Comparison of ENCODE assay signal across 14 cellular contexts in the genomic region with DNA sequence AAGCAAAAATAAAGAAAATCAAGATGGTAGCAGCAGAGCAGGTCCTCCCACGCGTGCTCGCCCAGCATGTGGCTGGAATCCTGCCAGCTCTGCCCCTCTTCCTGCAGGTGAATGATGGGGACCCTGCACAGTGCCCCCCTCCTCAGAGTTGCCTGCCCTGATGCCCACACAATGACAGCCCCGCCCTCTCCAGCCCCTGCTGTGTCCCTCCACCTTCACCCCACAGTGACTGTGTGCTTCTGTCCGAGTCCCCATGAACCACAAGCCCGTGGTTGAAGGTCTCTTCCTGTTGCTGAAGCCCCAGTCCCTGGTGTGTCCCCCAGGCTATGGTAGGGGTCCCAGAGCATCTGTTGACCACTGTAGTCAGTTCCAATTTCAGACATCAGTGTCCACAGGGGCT.
DNase-seq lines count a peak whose midpoint lies in the region; ATAC-seq, FAIRE-seq and TF ChIP-seq lines count a peak whose summit lies in the region.
"Had no signal": no experiment of that assay in that cellular context is flagged by ENCODE, and none has a peak within 500 bp of the region (broad histone marks: within the 10 kb centered on the region; RNA-seq: fewer than 3 reads in every experiment).

No MANE protein-coding gene starts in this region.

- H3K9me1 ChIP-seq in K562 (ENCODE audit: control insufficient read depth, insufficient read depth, low read length), result no peaks in the 10 kb centered on the region

- peaks cover 6 to 42% of the 10 kb centered on the region in 2 experiments; a peak in 4 of 5 replicates for H3K27me3 ChIP-seq in K562 (ENCODE audit: control insufficient read depth in 2 of 2, insufficient read depth in 2 of 2, low read length in 2 of 2)
- peaks cover 10% of the 10 kb centered on the region for H3K27me3 ChIP-seq in transverse colon
- H3K27me3 ChIP-seq in SK-N-SH (ENCODE audit: insufficient read depth), result no peaks in the 10 kb centered on the region

- no peak for FAIRE-seq in K562 (lab: Jason Lieb, UNC)

- in situ Hi-C loops in K562 (cut with MboI) (no loop called here), transverse colon (cut with MboI; ENCODE audit: low pct_ligation_motif_present in 1 of 4, low pct_unique_long_range_greater_than_20kb in 1 of 4, low sequenced_read_pairs in 3 of 4) (loop anchor here (25.0 kb wide), 1 partner anchor 281 kb away; no protein-coding TSS in a partner anchor)

- TF ChIP-seq POLR2A in K562 (conservative IDR thresholded peaks at IDR 0.05), result no peak
- no peak for TF ChIP-seq POLR2A in transverse colon (IDR thresholded peaks at IDR 0.05)

- H3K9ac ChIP-seq in K562 (ENCODE audit: insufficient read depth in 1 of 2, low read depth in 2 of 2, low read length in 2 of 2) (no peak overlapping the region), SK-N-SH (no peak overlapping the region)

- H3K27ac Mint-ChIP-seq in activated naive CD8-positive, alpha-beta T cell treated with anti-CD3 and anti-CD28 coated beads, Interleukin-2, amount 10 ng/mL, durations not matched to agents 7 days and 5 days, result no peak overlapping the region
- H3K27ac Mint-ChIP-seq in activated naive CD8-positive, alpha-beta T cell treated with anti-CD3 and anti-CD28 coated beads, Interleukin-2, amount 50 U/mL, for 24 hours, result no peak overlapping the region

- H3K4me3 Mint-ChIP-seq in activated naive CD8-positive, alpha-beta T cell treated with anti-CD3 and anti-CD28 coated beads, Interleukin-2, amount 10 ng/mL, durations not matched to agents 7 days and 5 days, result no peak overlapping the region
- no peak overlapping the region for H3K4me3 Mint-ChIP-seq in activated naive CD8-positive, alpha-beta T cell treated with anti-CD3 and anti-CD28 coated beads, Interleukin-2, amount 50 U/mL, for 24 hours

- H3K36me3 ChIP-seq in K562 (ENCODE audit: control insufficient read depth, insufficient read depth, low read length) (no peaks in the 10 kb centered on the region), transverse colon (no peaks in the 10 kb centered on the region), SK-N-SH (replicated peaks in 1 of 2; ENCODE audit: control insufficient read depth in 1 of 2, insufficient read depth in 2 of 2, low read length in 1 of 2) (no peaks in the 10 kb centered on the region)

- no peak overlapping the region for H3K4me3 ChIP-seq in K562
- no peak overlapping the region for H3K4me3 ChIP-seq in transverse colon
- H3K4me3 ChIP-seq in SK-N-SH (ENCODE audit: low read depth in 2 of 2, low read length in 1 of 2), result no peak overlapping the region

- H3K4me1 Mint-ChIP-seq in activated naive CD8-positive, alpha-beta T cell treated with anti-CD3 and anti-CD28 coated beads, Interleukin-2, amount 10 ng/mL, durations not matched to agents 7 days and 5 days, result peaks cover 15% of the 10 kb centered on the region
- H3K4me1 Mint-ChIP-seq in activated naive CD8-positive, alpha-beta T cell treated with anti-CD3 and anti-CD28 coated beads, Interleukin-2, amount 50 U/mL, for 24 hours, result peaks cover 8% of the 10 kb centered on the region

- H3K79me2 ChIP-seq in K562 (ENCODE audit: control insufficient read depth, insufficient read depth, low read length) (no peaks in the 10 kb centered on the region), SK-N-SH (ENCODE audit: insufficient read depth) (no peaks in the 10 kb centered on the region)

- CTCF ChIA-PET in K562 (lab: Yijun Ruan, JAX; ENCODE audit: low intra/inter-chr PET ratio), result no interaction called here
- CTCF ChIA-PET in SK-N-SH (lab: Yijun Ruan, JAX), result interaction anchor here (1.5 kb wide), 1 partner anchor 10 kb away, joined by 6 read pairs; no protein-coding TSS in a partner anchor

- H3K9me3 Mint-ChIP-seq in activated naive CD8-positive, alpha-beta T cell treated with anti-CD3 and anti-CD28 coated beads, Interleukin-2, amount 10 ng/mL, durations not matched to agents 7 days and 5 days, result no peaks in the 10 kb centered on the region
- H3K9me3 Mint-ChIP-seq in activated naive CD8-positive, alpha-beta T cell treated with anti-CD3 and anti-CD28 coated beads, Interleukin-2, amount 50 U/mL, for 24 hours, result no peaks in the 10 kb centered on the region

- no peak for TF ChIP-seq CTCF in K562 (IDR thresholded peaks at IDR 0.05 in 2 of 3, conservative IDR thresholded peaks at IDR 0.05 in 1 of 3; ENCODE audit: insufficient read depth in 2 of 3, low read depth in 1 of 3, low read length in 3 of 3)
- no peak for TF ChIP-seq CTCF in transverse colon (IDR thresholded peaks at IDR 0.05)
- TF ChIP-seq CTCF in SK-N-SH (IDR thresholded peaks at IDR 0.05), result no peak

- no peaks in the 10 kb centered on the region for H3K27me3 Mint-ChIP-seq in activated naive CD8-positive, alpha-beta T cell treated with anti-CD3 and anti-CD28 coated beads, Interleukin-2, amount 10 ng/mL, durations not matched to agents 7 days and 5 days
- H3K27me3 Mint-ChIP-seq in activated naive CD8-positive, alpha-beta T cell treated with anti-CD3 and anti-CD28 coated beads, Interleukin-2, amount 50 U/mL, for 24 hours, result no peaks in the 10 kb centered on the region

- 4% methylated on average over 6 of the region's 6 CpGs for WGBS in K562 (ENCODE audit: insufficient coverage, low coverage, missing lambda C conversion rate)
- 79% methylated on average over 6 of the region's 6 CpGs; no CpG with 5 or more reads in 1 of the 2 donors for whole genome bisulfite sequencing in transverse colon (ENCODE audit: low coverage in 1 of 2), 2 donors
- 52% methylated on average over 5 of the region's 6 CpGs for WGBS in SK-N-SH (ENCODE audit: low lambda C conversion rate)

- H3K9me3 ChIP-seq in K562 (replicated peaks; ENCODE audit: control insufficient read depth, insufficient read depth, low read depth, low read length) (no peaks in the 10 kb centered on the region), transverse colon (no peaks in the 10 kb centered on the region), SK-N-SH (no peaks in the 10 kb centered on the region)

- POLR2A ChIA-PET in activated naive CD8-positive, alpha-beta T cell treated with anti-CD3 and anti-CD28 coated beads, Interleukin-2, amount 10 ng/mL, durations not matched to agents 7 days and 5 days (lab: Charles Lee), result no interaction called here
- POLR2A ChIA-PET in K562 (lab: Yijun Ruan, JAX) (interaction anchor here (1.0 kb wide), 1 partner anchor 9 kb away, joined by 3 read pairs; no protein-coding TSS in a partner anchor), SK-N-SH (lab: Yijun Ruan, JAX) (no interaction called here)

- no peak for ATAC-seq in activated naive CD8-positive, alpha-beta T cell treated with anti-CD3 and anti-CD28 coated beads, Interleukin-2, amount 10 ng/mL, durations not matched to agents 7 days and 5 days (ENCODE audit: low read depth)
- no peak for ATAC-seq in activated naive CD8-positive, alpha-beta T cell treated with anti-CD3 and anti-CD28 coated beads, Interleukin-2, amount 50 U/mL, for 24 hours
- ATAC-seq in K562 (no peak), HG02852 (IDR thresholded peaks at IDR 0.05; ENCODE audit: unreplicated experiment) (no peak)

- DNase-seq in activated naive CD8-positive, alpha-beta T cell treated with anti-CD3 and anti-CD28 coated beads, Interleukin-2, amount 10 ng/mL, durations not matched to agents 7 days and 5 days, result peak; percentile 10
- no peak for DNase-seq in activated naive CD8-positive, alpha-beta T cell treated with anti-CD3 and anti-CD28 coated beads, Interleukin-2, amount 50 U/mL, for 24 hours
- no peak for DNase-seq in K562 (ENCODE audit: extremely low read depth in 1 of 4, low spot score in 3 of 4)
- DNase-seq in mesenteric fat pad (ENCODE audit: low spot score), result peak; percentile 80
- DNase-seq in transverse colon, result peak; percentile 4
- DNase-seq in SK-N-SH, result no peak
- DNase-seq: GOT3, KBM-7, NCI-H1436, NCI-H2029 treated with DMSO at 0.1 percent for 48 hours, NCI-H510A treated with DMSO at 0.1 percent for 48 hours, NCI-H82, SHP77 had no signal

- TF ChIP-seq RAD21 in K562 (CRISPR knock-in tag; conservative IDR thresholded peaks at IDR 0.05 in 1 of 2, IDR thresholded peaks at IDR 0.05 in 1 of 2) (no peak), SK-N-SH (IDR thresholded peaks at IDR 0.05; ENCODE audit: low read length) (no peak)

- intact Hi-C loops in K562 (cut with micrococcal nuclease) (no loop called here), transverse colon (cut with DNase I; ENCODE audit: low total_unique reads) (no loop called here)

- H3K4me2 ChIP-seq in K562 (ENCODE audit: insufficient read depth, low read length) (no peak overlapping the region), SK-N-SH (no peak overlapping the region)

- H3K27ac ChIP-seq in K562 (ENCODE audit: extremely low read depth, low read depth, low read length) (no peak overlapping the region), transverse colon (no peak overlapping the region), SK-N-SH (ENCODE audit: low read depth in 2 of 2, low read length in 1 of 2) (no peak overlapping the region)

- H3F3A ChIP-seq in SK-N-SH (replicated peaks; ENCODE audit: insufficient read depth), result no peaks in the 10 kb centered on the region

- H2AFZ ChIP-seq in K562 (ENCODE audit: low read depth, low read length) (no peak overlapping the region), SK-N-SH (ENCODE audit: low read depth) (no peak overlapping the region)

- H3K4me1 ChIP-seq in K562 (replicated peaks in 1 of 2; ENCODE audit: control insufficient read depth in 2 of 2, insufficient read depth in 2 of 2, low read length in 2 of 2) (peaks cover 0 to 16% of the 10 kb centered on the region in 2 experiments; a peak in 3 of 5 replicates), transverse colon (peaks cover 0 to 5% (median 0%) of the 10 kb centered on the region in 4 donors), SK-N-SH (ENCODE audit: control insufficient read depth in 1 of 2, insufficient read depth in 2 of 2, low read depth in 1 of 2, low read length in 1 of 2) (peaks cover 0 to 28% of the 10 kb centered on the region in 2 experiments; a peak in 1 of 4 replicates)

- no peaks in the 10 kb centered on the region for H3K36me3 Mint-ChIP-seq in activated naive CD8-positive, alpha-beta T cell treated with anti-CD3 and anti-CD28 coated beads, Interleukin-2, amount 10 ng/mL, durations not matched to agents 7 days and 5 days
- no peaks in the 10 kb centered on the region for H3K36me3 Mint-ChIP-seq in activated naive CD8-positive, alpha-beta T cell treated with anti-CD3 and anti-CD28 coated beads, Interleukin-2, amount 50 U/mL, for 24 hours (ENCODE audit: low read depth)

- TF ChIP-seq EP300 in K562 (IDR thresholded peaks at IDR 0.05; ENCODE audit: low read length) (no peak), transverse colon (IDR thresholded peaks at IDR 0.05; ENCODE audit: low read depth) (no peak), SK-N-SH (IDR thresholded peaks at IDR 0.05; ENCODE audit: borderline replicate concordance in 1 of 2, low read depth in 1 of 2, low read length in 1 of 2) (no peak)

- H4K20me1 ChIP-seq in K562 (replicated peaks; ENCODE audit: control insufficient read depth, insufficient read depth, low read length) (no peaks in the 10 kb centered on the region), SK-N-SH (ENCODE audit: insufficient read depth) (no peaks in the 10 kb centered on the region)

- H3K9me2 ChIP-seq in SK-N-SH, result no peaks in the 10 kb centered on the region

- BruUV-seq in K562 (replicated peaks; lab: Mats Ljungman, UMichigan), result no TSS peak

TF ChIP-seq in K562, 482 proteins besides CTCF, POLR2A, EP300 and RAD21 (continues in another document):
- TF ChIP-seq NFIC (IDR thresholded peaks at IDR 0.05), result peak; percentile 25; the same call in 1 of the 2 replicates

TF ChIP-seq in SK-N-SH, 30 proteins besides CTCF, POLR2A, EP300 and RAD21 (continues in another document):
- no peak for TF ChIP-seq NFIC (IDR thresholded peaks at IDR 0.05; ENCODE audit: borderline replicate concordance)

Comparison
In these comparisons a context has a peak if more than half of its experiments do, and no peak if none do; other contexts are left out.
1. DNase-seq: peak in activated naive CD8-positive, alpha-beta T cell treated with anti-CD3 and anti-CD28 coated beads, Interleukin-2, amount 10 ng/mL, durations not matched to agents 7 days and 5 days (single experiment), mesenteric fat pad (single experiment) and transverse colon (single experiment); none in activated naive CD8-positive, alpha-beta T cell treated with anti-CD3 and anti-CD28 coated beads, Interleukin-2, amount 50 U/mL, for 24 hours (single experiment), K562 (0 of 4) and SK-N-SH (single experiment).